24 cellular contexts compared by ENCODE assay signal in the genomic region with DNA sequence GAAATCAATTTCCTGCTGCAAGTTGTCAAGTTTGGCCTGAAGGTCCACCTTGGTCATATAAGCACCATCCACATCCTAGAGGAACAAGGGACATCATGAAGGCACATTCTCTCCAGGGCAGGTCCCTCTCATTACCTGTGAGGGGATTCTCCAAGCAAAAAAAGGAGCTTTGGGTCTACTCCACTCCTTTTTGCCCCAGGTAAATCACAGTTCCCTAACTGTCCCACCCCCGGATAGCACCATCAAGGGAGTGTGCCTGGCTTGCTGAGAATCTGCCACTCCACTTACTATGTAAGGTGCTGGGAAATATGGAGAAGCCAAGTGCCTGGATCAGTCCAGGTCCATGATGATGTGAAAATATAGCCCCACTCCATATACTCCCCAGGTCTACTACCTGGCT. TPM values are rescaled to one million over a fixed set of nuclear protein-coding genes. Genes with fewer than 3 reads are reported as not detected.
"Had no signal": no experiment of that assay in that cellular context is flagged by ENCODE, and none has a peak within 500 bp of the region (broad histone marks: within the 10 kb centered on the region; RNA-seq: fewer than 3 reads in every experiment).

No MANE protein-coding gene starts in this region.

- ATAC-seq: HepG2 had no signal

- H3K9me3 ChIP-seq: SK-N-SH had no signal

- DNase-seq: IMR-90, Karpas-422, KG1, MM.1S, NCI-H1092 treated with DMSO at 0.1 percent for 48 hours, NCI-H1436, NCI-H187, NCI-H2029, NCI-H2081 treated with DMSO at 0.1 percent for 48 hours, NCI-H2171, NCI-H226, NCI-H446, NCI-H510A, NCI-H524 treated with DMSO at 0.1 percent for 48 hours, NCI-H69, NCI-H774, Right ventricle myocardium superior, RPMI8226, SIG-M5, SK-N-SH had no signal

RNA-seq across cellular contexts. Expression of gene KRT1, which starts 2.5 kb away (rescaled TPM):
- total RNA-seq: HepG2, HT1080, IMR-90, M059J, Right ventricle myocardium superior, SK-MEL-5 had no signal

RNA-seq across cellular contexts. Expression of gene KRT77, which starts 25.7 kb away (rescaled TPM):
- total RNA-seq: HepG2, HT1080, IMR-90, M059J, Right ventricle myocardium superior, SK-MEL-5 had no signal

RNA-seq across cellular contexts. Expression of gene KRT2, which starts 25.7 kb away (rescaled TPM):
- total RNA-seq: HepG2, HT1080, IMR-90, M059J, Right ventricle myocardium superior, SK-MEL-5 had no signal

RNA-seq across cellular contexts. Expression of gene KRT73, which starts 59.3 kb away (rescaled TPM):
- total RNA-seq: HepG2, HT1080, IMR-90, M059J, Right ventricle myocardium superior, SK-MEL-5 had no signal
